In the genomic region with DNA sequence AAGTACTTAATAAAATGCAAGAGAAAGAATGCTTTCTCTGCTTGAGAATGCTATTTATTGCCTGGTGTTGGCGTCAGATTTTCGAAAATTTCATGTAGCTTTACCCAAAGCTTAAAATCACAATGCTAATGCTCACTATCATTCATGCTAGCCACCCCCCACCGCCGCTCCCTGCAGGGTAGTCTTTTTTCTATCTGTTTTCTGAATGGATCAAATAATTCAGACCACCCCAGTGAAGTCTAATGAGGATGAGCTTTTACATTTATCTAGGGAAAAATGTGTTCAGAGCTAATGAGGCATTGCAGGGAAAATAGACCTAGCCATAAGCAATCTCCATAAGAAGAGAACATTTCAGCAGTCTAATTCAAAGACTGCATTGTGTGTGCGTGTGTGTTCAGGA, we compare ENCODE assay signal across 24 cellular contexts.
DNase-seq lines count a peak whose midpoint lies in the region; ATAC-seq, FAIRE-seq and TF ChIP-seq lines count a peak whose summit lies in the region.
"Had no signal": no experiment of that assay in that cellular context is flagged by ENCODE, and none has a peak within 500 bp of the region (broad histone marks: within the 10 kb centered on the region; RNA-seq: fewer than 3 reads in every experiment).

No MANE protein-coding gene starts in this region.

- H3K9ac ChIP-seq in H1 (replicated peaks in 1 of 4; ENCODE audit: extremely low read depth in 1 of 4, low read depth in 3 of 4, low read length in 3 of 4), result no peak overlapping the region
- H3K9ac ChIP-seq: BLaER1 treated with 17β-estradiol and CSF1 and Interleukin-3, amounts not matched to agents 10 nM and 100 nM had no signal

- CTCF ChIA-PET in H1 (lab: Charles Lee; ENCODE audit: partially characterized antibody), result interaction anchor here (1.0 kb wide), 1 partner anchor 11 kb away, joined by 3 read pairs; no protein-coding TSS in a partner anchor

- H3K9me3 ChIP-seq in H1 (ENCODE audit: insufficient read depth in 2 of 2, low read depth in 1 of 2, low read length in 1 of 2) (no peaks in the 10 kb centered on the region), neuron (ENCODE audit: low read length) (no peaks in the 10 kb centered on the region)
- H3K9me3 ChIP-seq: BLaER1 treated with 17β-estradiol and CSF1 and Interleukin-3, amounts not matched to agents 10 nM and 100 nM had no signal

- no peak overlapping the region for H3K27ac ChIP-seq in H1 (ENCODE audit: low read depth, low read length)
- H3K27ac ChIP-seq: BLaER1 treated with 17β-estradiol and CSF1 and Interleukin-3, amounts not matched to agents 10 nM and 100 nM had no signal

- peak overlapping the region; percentile 1 to 44; a peak in 2 of 4 replicates for H3K4me2 ChIP-seq in H1 (ENCODE audit: insufficient read depth in 1 of 2, low read depth in 2 of 2, low read length in 2 of 2)
- H3K4me2 ChIP-seq: BLaER1 treated with 17β-estradiol and CSF1 and Interleukin-3, amounts not matched to agents 10 nM and 100 nM had no signal

- no peak overlapping the region for H2BK20ac ChIP-seq in H1 (ENCODE audit: low read length)

- TF ChIP-seq CTCF in H1 (IDR thresholded peaks at IDR 0.05; ENCODE audit: control extremely low read depth in 1 of 3, insufficient read depth in 1 of 3, low read depth in 1 of 3, low read length in 3 of 3), result no peak

- no peak overlapping the region for H3K4me3 ChIP-seq in H7 (ENCODE audit: insufficient read depth, low read depth, low read length)
- peak overlapping the region in 1 of 4 experiments; percentile 17; a peak in 1 of 8 replicates for H3K4me3 ChIP-seq in H1 (ENCODE audit: extremely low read depth in 1 of 4, insufficient read depth in 2 of 4, low read depth in 3 of 4, low read length in 4 of 4)
- no peak overlapping the region for H3K4me3 ChIP-seq in neuron (ENCODE audit: low read length)
- H3K4me3 ChIP-seq: BLaER1 treated with 17β-estradiol and CSF1 and Interleukin-3, amounts not matched to agents 10 nM and 100 nM had no signal

- no peak for TF ChIP-seq RAD21 in H1 (IDR thresholded peaks at IDR 0.05 in 1 of 2, conservative IDR thresholded peaks at IDR 0.05 in 1 of 2; ENCODE audit: low read depth in 2 of 2, low read length in 2 of 2)

- H3K4me1 ChIP-seq in H1 (replicated peaks in 1 of 4; ENCODE audit: control insufficient read depth in 3 of 4, insufficient read depth in 4 of 4, low read length in 3 of 4), result peaks cover 0 to 9% (median 2%) of the 10 kb centered on the region in 4 experiments; a peak in 2 of 7 replicates
- peaks cover 29% of the 10 kb centered on the region for H3K4me1 ChIP-seq in neuron (ENCODE audit: insufficient read depth, low read length)
- H3K4me1 ChIP-seq: BLaER1 treated with 17β-estradiol and CSF1 and Interleukin-3, amounts not matched to agents 10 nM and 100 nM had no signal

- H4K20me1 ChIP-seq in H1 (replicated peaks in 1 of 2; ENCODE audit: control insufficient read depth in 1 of 2, insufficient read depth in 2 of 2, low read length in 2 of 2), result no peaks in the 10 kb centered on the region
- H4K20me1 ChIP-seq: BLaER1 treated with 17β-estradiol and CSF1 and Interleukin-3, amounts not matched to agents 10 nM and 100 nM had no signal

- no peaks in the 10 kb centered on the region for H3K79me2 ChIP-seq in H1 (ENCODE audit: control insufficient read depth in 1 of 2, insufficient read depth in 2 of 2, low read length in 2 of 2)

- H3K27me3 ChIP-seq in H7 (ENCODE audit: control insufficient read depth, insufficient read depth, low read length) (no peaks in the 10 kb centered on the region), H1 (replicated peaks in 1 of 4; ENCODE audit: control insufficient read depth in 3 of 4, extremely low read depth in 1 of 4, insufficient read depth in 3 of 4, low read length in 3 of 4) (no peaks in the 10 kb centered on the region), neuron (ENCODE audit: insufficient read depth, low read length) (no peaks in the 10 kb centered on the region)
- H3K27me3 ChIP-seq: BLaER1 treated with 17β-estradiol and CSF1 and Interleukin-3, amounts not matched to agents 10 nM and 100 nM had no signal

- H2BK15ac ChIP-seq in H1 (ENCODE audit: low read length), result no peak overlapping the region

- H3K23ac ChIP-seq in H1 (ENCODE audit: insufficient read length), result no peak overlapping the region

- no peak overlapping the region for H2BK120ac ChIP-seq in H1 (replicated peaks; ENCODE audit: low read depth, low read length)

- 19% methylated on average over 5 of the region's 5 CpGs; no CpG with 5 or more reads in 1 of the 2 experiments for WGBS in H1 (ENCODE audit: extremely low coverage in 1 of 2, insufficient coverage in 1 of 2, insufficient read length in 1 of 2, insufficient replicate concordance in 2 of 2, low coverage in 1 of 2, low lambda C conversion rate in 2 of 2, missing lambda C conversion rate in 1 of 2), 2 experiments

- H4K5ac ChIP-seq in H1 (ENCODE audit: insufficient read length, low read depth, low read length), result no peak overlapping the region

- H2AK5ac ChIP-seq in H1 (ENCODE audit: low read depth, low read length), result no peak overlapping the region

- no peaks in the 10 kb centered on the region for H3K79me1 ChIP-seq in H1 (ENCODE audit: low read depth, low read length)

- H3K36me3 ChIP-seq in H7 (replicated peaks; ENCODE audit: control insufficient read depth, insufficient read depth, low read length), result no peaks in the 10 kb centered on the region
- H3K36me3 ChIP-seq in H1 (ENCODE audit: control insufficient read depth in 2 of 4, insufficient read depth in 4 of 4, low read length in 3 of 4), result no peaks in the 10 kb centered on the region
- H3K36me3 ChIP-seq in neuron (ENCODE audit: insufficient read depth, low read length), result no peaks in the 10 kb centered on the region
- H3K36me3 ChIP-seq: BLaER1 treated with 17β-estradiol and CSF1 and Interleukin-3, amounts not matched to agents 10 nM and 100 nM had no signal

- H2AFZ ChIP-seq in H1 (ENCODE audit: low read length) (no peak overlapping the region), neuron (ENCODE audit: low read depth, low read length) (peak overlapping the region; percentile 56)

- H2BK12ac ChIP-seq in H1 (ENCODE audit: low read depth, low read length), result no peak overlapping the region

- H3K4ac ChIP-seq in H1 (replicated peaks; ENCODE audit: insufficient read length, low read depth, low read length), result no peak overlapping the region

- POLR2A ChIA-PET in H1 (lab: Charles Lee; ENCODE audit: partially characterized antibody), result no interaction called here

- no peak for FAIRE-seq in H1 (lab: Jason Lieb, UNC)
- FAIRE-seq: GM12891, GM19239 had no signal

- no peak overlapping the region for H3K56ac ChIP-seq in H1 (replicated peaks; ENCODE audit: insufficient read length, low read depth, low read length)

- no peak overlapping the region for H2BK5ac ChIP-seq in H1 (ENCODE audit: low read depth, low read length)

- ATAC-seq in HG02973 (IDR thresholded peaks at IDR 0.05; ENCODE audit: unreplicated experiment), result no peak
- ATAC-seq: CD8-positive, alpha-beta T cell; SK-N-SH treated with all-trans-retinoic acid at 6 μM for 48 hours had no signal

- H3K18ac ChIP-seq in H1 (ENCODE audit: extremely low read depth, low read length), result no peak overlapping the region; the same call in 1 of the 2 replicates

- no peak for TF ChIP-seq POLR2A in H1 (IDR thresholded peaks at IDR 0.05; ENCODE audit: control extremely low read depth in 1 of 2, low read depth in 2 of 2, low read length in 2 of 2)

- H4K91ac ChIP-seq in H1 (replicated peaks; ENCODE audit: insufficient read length, low read length), result no peak overlapping the region

- no peaks in the 10 kb centered on the region for H3K23me2 ChIP-seq in H1 (ENCODE audit: low read depth, low read length)

- H4K8ac ChIP-seq in H1 (ENCODE audit: extremely low read depth, insufficient read depth, low read length), result no peak overlapping the region

- TF ChIP-seq EP300 in H1 (IDR thresholded peaks at IDR 0.05; ENCODE audit: borderline replicate concordance in 1 of 2, low read depth in 2 of 2, low read length in 2 of 2), result no peak

- peak; percentile 24 for DNase-seq in H7
- peak; percentile 93 for DNase-seq in NCI-H146 treated with DMSO at 0.1 percent for 48 hours (lab: John Stamatoyannopoulos, UW; ENCODE audit: unreplicated experiment)
- no peak for DNase-seq in H1 (ENCODE audit: low read depth in 1 of 2, low spot score in 2 of 2)
- DNase-seq in NCI-H526 (lab: John Stamatoyannopoulos, UW), result no peak
- no peak for DNase-seq in NCI-H1436 treated with DMSO at 0.1 percent for 48 hours (lab: John Stamatoyannopoulos, UW)
- DNase-seq: CD8-positive, alpha-beta T cell; DMS53; EL; GOT3; HFFc6; IMR-90; Karpas-422; NCI-H1048; NCI-H1694; NCI-H446; NCI-H82; SHP77; T-helper 1 cell had no signal

- H3K14ac ChIP-seq in H1 (ENCODE audit: insufficient read length), result no peak overlapping the region

TF ChIP-seq in H1, 55 proteins besides CTCF, POLR2A, EP300 and RAD21:
- TF ChIP-seq KDM5A (IDR thresholded peaks at IDR 0.05; ENCODE audit: low read length) (no peak), TBP (IDR thresholded peaks at IDR 0.05; ENCODE audit: low read depth, low read length) (no peak), FOSL1 (IDR thresholded peaks at IDR 0.05; ENCODE audit: insufficient read depth, low read depth, low read length) (no peak), CBX5 (IDR thresholded peaks at IDR 0.05; ENCODE audit: low read depth, low read length) (no peak), BRCA1 (IDR thresholded peaks at IDR 0.05; ENCODE audit: low read depth, low read length) (no peak)
- TF ChIP-seq, protein P1, sequence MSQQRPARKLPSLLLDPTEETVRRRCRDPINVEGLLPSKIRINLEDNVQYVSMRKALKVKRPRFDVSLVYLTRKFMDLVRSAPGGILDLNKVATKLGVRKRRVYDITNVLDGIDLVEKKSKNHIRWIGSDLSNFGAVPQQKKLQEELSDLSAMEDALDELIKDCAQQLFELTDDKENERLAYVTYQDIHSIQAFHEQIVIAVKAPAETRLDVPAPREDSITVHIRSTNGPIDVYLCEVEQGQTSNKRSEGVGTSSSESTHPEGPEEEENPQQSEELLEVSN (IDR thresholded peaks at IDR 0.05), result no peak

Comparison
In these comparisons a context has a peak if more than half of its experiments do, and no peak if none do; other contexts are left out.
1. DNase-seq: peak in H7 (single experiment) and NCI-H146 treated with DMSO at 0.1 percent for 48 hours (single experiment); none in H1 (0 of 2), NCI-H526 (0 of 2) and NCI-H1436 treated with DMSO at 0.1 percent for 48 hours (single experiment).